In genomic region chr20:24870876-24871275, GRCh38 we compare ENCODE assay signal across 14 cellular contexts.
A peak's percentile ranks its signal among the peaks of the same experiment; 100 is the strongest.
DNase-seq lines count a peak whose midpoint lies in the region; ATAC-seq and TF ChIP-seq lines count a peak whose summit lies in the region.
"Had no signal": no experiment of that assay in that cellular context is flagged by ENCODE, and none has a peak within 500 bp of the region (broad histone marks: within the 10 kb centered on the region; RNA-seq: fewer than 3 reads in every experiment).

No MANE protein-coding gene starts in this region.

- CTCF ChIA-PET in activated CD4-positive, alpha-beta memory T cell treated with anti-CD3 and anti-CD28 coated beads for 36 hours (lab: Charles Lee): no interaction called here

- peaks cover 9% of the 10 kb centered on the region for H3K4me1 Mint-ChIP-seq in glutamatergic neuron (ENCODE audit: low read depth, unreplicated experiment)
- no peaks in the 10 kb centered on the region for H3K4me1 Mint-ChIP-seq in activated CD4-positive, alpha-beta memory T cell treated with anti-CD3 and anti-CD28 coated beads for 36 hours (ENCODE audit: low read depth)
- H3K4me1 Mint-ChIP-seq: activated naive CD8-positive, alpha-beta T cell treated with anti-CD3 and anti-CD28 coated beads for 36 hours; GM23338 had no signal

- DNase-seq in NAMALWA (ENCODE audit: low spot score): peak; percentile 4
- DNase-seq in glutamatergic neuron: peak; percentile 51
- no peak for DNase-seq in activated CD4-positive, alpha-beta memory T cell treated with anti-CD3 and anti-CD28 coated beads for 36 hours
- no peak for DNase-seq in NCI-H1048 (lab: John Stamatoyannopoulos, UW)
- no peak for DNase-seq in kidney glomerular epithelial cell (lab: John Stamatoyannopoulos, UW)
- DNase-seq: activated CD4-positive, alpha-beta memory T cell treated with anti-CD3 and anti-CD28 coated beads, Interleukin-2, amount 10 ng/mL, durations not matched to agents 7 days and 5 days; activated naive CD8-positive, alpha-beta T cell treated with anti-CD3 and anti-CD28 coated beads for 36 hours; activated T-cell treated with anti-CD3 and anti-CD28 coated beads, Interleukin-2, amount 50 U/mL, for 48 hours; NCI-H1436; Right ventricle myocardium superior had no signal

- POLR2A ChIA-PET in activated CD4-positive, alpha-beta memory T cell treated with anti-CD3 and anti-CD28 coated beads for 36 hours (lab: Charles Lee): no interaction called here

- H3K27me3 Mint-ChIP-seq in glutamatergic neuron (ENCODE audit: unreplicated experiment): no peaks in the 10 kb centered on the region
- peaks cover 7% of the 10 kb centered on the region for H3K27me3 Mint-ChIP-seq in activated CD4-positive, alpha-beta memory T cell treated with anti-CD3 and anti-CD28 coated beads for 36 hours

- peak; percentile 48 for ATAC-seq in GM19452 (IDR thresholded peaks at IDR 0.05; ENCODE audit: unreplicated experiment)
- no peak for ATAC-seq in HG03521 (IDR thresholded peaks at IDR 0.05; ENCODE audit: unreplicated experiment)
- ATAC-seq: GM23338 had no signal

- intact Hi-C loops in activated CD4-positive, alpha-beta memory T cell treated with anti-CD3 and anti-CD28 coated beads for 36 hours (cut with micrococcal nuclease): no loop called here

- no peak overlapping the region for H3K27ac Mint-ChIP-seq in glutamatergic neuron (ENCODE audit: unreplicated experiment)
- no peak overlapping the region for H3K27ac Mint-ChIP-seq in activated CD4-positive, alpha-beta memory T cell treated with anti-CD3 and anti-CD28 coated beads for 36 hours
- H3K27ac Mint-ChIP-seq: activated CD4-positive, alpha-beta memory T cell treated with anti-CD3 and anti-CD28 coated beads, Interleukin-2, amount 10 ng/mL, durations not matched to agents 7 days and 5 days; activated naive CD8-positive, alpha-beta T cell treated with anti-CD3 and anti-CD28 coated beads for 36 hours; GM23338; T-helper 1 cell treated with Interleukin-12 subunit alpha and Interleukin-12 subunit beta and Interleukin-4 antibody, amounts not matched to agents 30 μg/mL and 1 μg/mL, for 36 hours had no signal

- no peak for TF ChIP-seq CTCF in glutamatergic neuron (IDR thresholded peaks at IDR 0.05; ENCODE audit: partially characterized antibody, unreplicated experiment)

- peaks cover 11% of the 10 kb centered on the region for H3K9me3 Mint-ChIP-seq in glutamatergic neuron (ENCODE audit: unreplicated experiment)
- peaks cover 2% of the 10 kb centered on the region for H3K9me3 Mint-ChIP-seq in activated CD4-positive, alpha-beta memory T cell treated with anti-CD3 and anti-CD28 coated beads for 36 hours
- H3K9me3 Mint-ChIP-seq: activated naive CD8-positive, alpha-beta T cell treated with anti-CD3 and anti-CD28 coated beads for 36 hours had no signal

- H3K4me3 Mint-ChIP-seq in glutamatergic neuron (ENCODE audit: unreplicated experiment): no peak overlapping the region
- H3K4me3 Mint-ChIP-seq in activated CD4-positive, alpha-beta memory T cell treated with anti-CD3 and anti-CD28 coated beads for 36 hours: no peak overlapping the region
- H3K4me3 Mint-ChIP-seq: activated CD4-positive, alpha-beta memory T cell treated with anti-CD3 and anti-CD28 coated beads, Interleukin-2, amount 10 ng/mL, durations not matched to agents 7 days and 5 days; activated naive CD8-positive, alpha-beta T cell treated with anti-CD3 and anti-CD28 coated beads for 36 hours; GM23338; T-helper 1 cell treated with Interleukin-12 subunit alpha and Interleukin-12 subunit beta and Interleukin-4 antibody, amounts not matched to agents 30 μg/mL and 1 μg/mL, for 36 hours had no signal

- H3K36me3 Mint-ChIP-seq in glutamatergic neuron (ENCODE audit: unreplicated experiment): peaks cover 3% of the 10 kb centered on the region
- no peaks in the 10 kb centered on the region for H3K36me3 Mint-ChIP-seq in activated CD4-positive, alpha-beta memory T cell treated with anti-CD3 and anti-CD28 coated beads for 36 hours
- H3K36me3 Mint-ChIP-seq: activated naive CD8-positive, alpha-beta T cell treated with anti-CD3 and anti-CD28 coated beads for 36 hours had no signal

Comparison
In these comparisons a context has a peak if more than half of its experiments do, and no peak if none do; other contexts are left out.
1. DNase-seq: peak in NAMALWA (single experiment) and glutamatergic neuron (single experiment); none in activated CD4-positive, alpha-beta memory T cell treated with anti-CD3 and anti-CD28 coated beads for 36 hours (single experiment), NCI-H1048 (single experiment) and kidney glomerular epithelial cell (single experiment).